8 cellular contexts compared by ENCODE assay signal in genomic region chr19:14031719-14032480, GRCh38. TPM values are rescaled to one million over a fixed set of nuclear protein-coding genes. Genes with fewer than 3 reads are reported as not detected.
DNase-seq lines count a peak whose midpoint lies in the region; ATAC-seq and TF ChIP-seq lines count a peak whose summit lies in the region.

Gene IL27RA (plus strand): TSS chr19:14031762. CDS start chr19:14031873, 111 bp downstream.

- peak; percentile 49 for DNase-seq in A172 (ENCODE audit: low spot score)
- peak; percentile 53 for DNase-seq in SK-MEL-5 (ENCODE audit: low read depth, low spot score)
- peak; percentile 91 for DNase-seq in activated gamma-delta T cell treated with Interleukin-2 at 50 U/mL for 16 hours
- peak; percentile 63 for DNase-seq in glutamatergic neuron
- no peak for DNase-seq in type B pancreatic cell (ENCODE audit: extremely low spot score, unreplicated experiment)

- H3K27me3 ChIP-seq in HUES48 (ENCODE audit: control insufficient read depth, insufficient read depth, low read length) = peaks cover 7% of the 10 kb centered on the region; the same call in 1 of the 2 replicates
- H3K27me3 ChIP-seq in parathyroid adenoma (ENCODE audit: control insufficient read depth, insufficient read depth, low read length) = no peaks in the 10 kb centered on the region

- H3K79me2 ChIP-seq in parathyroid adenoma = no peaks in the 10 kb centered on the region

- H3K27me3 Mint-ChIP-seq in glutamatergic neuron (ENCODE audit: unreplicated experiment) = peaks cover 9% of the 10 kb centered on the region
- peaks cover 23% of the 10 kb centered on the region for H3K27me3 Mint-ChIP-seq in type B pancreatic cell

- in situ Hi-C loops in SK-MEL-5 (cut with HindIII; ENCODE audit: low pct_unique_long_range_greater_than_20kb, low sequenced_read_pairs) = no loop called here

- H3K36me3 Mint-ChIP-seq in glutamatergic neuron (ENCODE audit: unreplicated experiment) = no peaks in the 10 kb centered on the region
- H3K36me3 Mint-ChIP-seq in type B pancreatic cell = no peaks in the 10 kb centered on the region

- H3K4me3 Mint-ChIP-seq in glutamatergic neuron (ENCODE audit: unreplicated experiment) (peak within 1 kb of the TSS; percentile 81), type B pancreatic cell (peak within 1 kb of the TSS; percentile 84)

- peak within 1 kb of the TSS; percentile 84 for H2AFZ ChIP-seq in parathyroid adenoma

- peak within 1 kb of the TSS; percentile 93 for H3K4me2 ChIP-seq in parathyroid adenoma (ENCODE audit: low read length)

- peak within 1 kb of the TSS; percentile 82 for H3K4me3 ChIP-seq in HUES48 (ENCODE audit: low read depth, low read length)
- peak within 1 kb of the TSS; percentile 61 for H3K4me3 ChIP-seq in parathyroid adenoma (ENCODE audit: low read depth, low read length)

- H3K36me3 ChIP-seq in HUES48 (ENCODE audit: control insufficient read depth, insufficient read depth, low read length) = no peaks in the 10 kb centered on the region
- H3K36me3 ChIP-seq in parathyroid adenoma (ENCODE audit: control insufficient read depth, insufficient read depth, low read length) = no peaks in the 10 kb centered on the region

- H3K9ac ChIP-seq in HUES48 (ENCODE audit: low read depth, low read length) (peak within 1 kb of the TSS; percentile 64), parathyroid adenoma (peak within 1 kb of the TSS; percentile 25)

- H3K4me1 ChIP-seq in HUES48 (ENCODE audit: control insufficient read depth, insufficient read depth, low read length) = no peaks in the 10 kb centered on the region
- no peaks in the 10 kb centered on the region for H3K4me1 ChIP-seq in parathyroid adenoma

- H3K9me3 ChIP-seq in HUES48 (ENCODE audit: control insufficient read depth, insufficient read depth, low read length) (no peaks in the 10 kb centered on the region), parathyroid adenoma (ENCODE audit: control insufficient read depth, low read length) (no peaks in the 10 kb centered on the region)

- H3K27ac ChIP-seq in HUES48 (ENCODE audit: low read depth, low read length) = no peak within 1 kb of the TSS
- peak within 1 kb of the TSS; percentile 34 for H3K27ac ChIP-seq in parathyroid adenoma

- H3K27ac Mint-ChIP-seq in glutamatergic neuron (ENCODE audit: unreplicated experiment) (no peak within 1 kb of the TSS), type B pancreatic cell (peak within 1 kb of the TSS; percentile 21)

- ATAC-seq in GM18502 (IDR thresholded peaks at IDR 0.05; ENCODE audit: poor library complexity, unreplicated experiment) = peak; percentile 67

- no peaks in the 10 kb centered on the region for H3K4me1 Mint-ChIP-seq in glutamatergic neuron (ENCODE audit: low read depth, unreplicated experiment)
- H3K4me1 Mint-ChIP-seq in type B pancreatic cell (ENCODE audit: unreplicated experiment) = no peaks in the 10 kb centered on the region

- TF ChIP-seq CTCF in glutamatergic neuron (IDR thresholded peaks at IDR 0.05; ENCODE audit: partially characterized antibody, unreplicated experiment) (peak; percentile 55), parathyroid adenoma (IDR thresholded peaks at IDR 0.05) (peak; percentile 63), type B pancreatic cell (conservative IDR thresholded peaks at IDR 0.05) (peak; percentile 77)

- peaks cover 2% of the 10 kb centered on the region for H3K9me3 Mint-ChIP-seq in glutamatergic neuron (ENCODE audit: unreplicated experiment)
- no peaks in the 10 kb centered on the region for H3K9me3 Mint-ChIP-seq in type B pancreatic cell

RNA-seq across cellular contexts. Expression of gene IL27RA, which starts in this region (rescaled TPM):
- 11.9 and 14.0 TPM in 2 replicates for total RNA-seq in A172 (2014; rRNA removed; shearing (Covaris generic))
- 2.6 and 4.3 TPM in 2 replicates for total RNA-seq in SK-MEL-5 (2014; rRNA removed; shearing (Covaris generic))
- 3.9 and 4.2 TPM in 2 replicates for polyA plus RNA-seq in SK-MEL-5 (2015; cell fraction: cytosol; rRNA removed)
- 0.42 and 1.00 TPM in 2 replicates for polyA plus RNA-seq in SK-MEL-5 (2015; cell fraction: nucleus; rRNA removed)
- not detected for total RNA-seq in glutamatergic neuron (ENCODE audit: unreplicated experiment)
- 0.95 and 2.8 TPM in 2 replicates for total RNA-seq in type B pancreatic cell (ENCODE audit: low replicate concordance)

Comparison
In these comparisons a context has a peak if more than half of its experiments do, and no peak if none do; other contexts are left out.
1. Peak in DNase-seq in glutamatergic neuron; RNA of the gene not detected or under 1 TPM.